In genomic region chr3:164476631-164477030, GRCh38 we compare ENCODE assay signal across 32 cellular contexts.
"Had no signal": no experiment of that assay in that cellular context is flagged by ENCODE, and none has a peak within 500 bp of the region (broad histone marks: within the 10 kb centered on the region; RNA-seq: fewer than 3 reads in every experiment).

No MANE protein-coding gene starts in this region.

- H3K4me1 ChIP-seq: breast epithelium, colonic mucosa, esophagus muscularis mucosa, gastroesophageal sphincter had no signal

- H3K4me1 Mint-ChIP-seq: activated CD4-positive, alpha-beta memory T cell treated with anti-CD3 and anti-CD28 coated beads, Interleukin-2, amount 10 ng/mL, durations not matched to agents 7 days and 5 days; activated CD4-positive, alpha-beta T cell treated with anti-CD3 and anti-CD28 coated beads for 36 hours; activated CD4-positive, alpha-beta T cell treated with anti-CD3 and anti-CD28 coated beads, Interleukin-2, amount 10 ng/mL, durations not matched to agents 7 days and 5 days; activated T-helper 17 cell treated with anti-CD3 and anti-CD28 coated beads, Interleukin-2, amount 50 U/mL, for 72 hours; brain; endodermal cell; T-helper 17 cell had no signal

- H3K36me3 ChIP-seq: breast epithelium, cardiac muscle cell, colonic mucosa, esophagus muscularis mucosa, gastroesophageal sphincter had no signal

- H3K27ac Mint-ChIP-seq: activated CD4-positive, alpha-beta memory T cell treated with anti-CD3 and anti-CD28 coated beads, Interleukin-2, amount 10 ng/mL, durations not matched to agents 7 days and 5 days; activated CD4-positive, alpha-beta T cell treated with anti-CD3 and anti-CD28 coated beads for 36 hours; activated CD4-positive, alpha-beta T cell treated with anti-CD3 and anti-CD28 coated beads, Interleukin-2, amount 10 ng/mL, durations not matched to agents 7 days and 5 days; activated naive CD8-positive, alpha-beta T cell; activated T-helper 17 cell treated with anti-CD3 and anti-CD28 coated beads, Interleukin-2, amount 50 U/mL, for 72 hours; brain; endodermal cell; T-helper 17 cell; T-helper 2 cell treated with Interferon-gamma antibody and Interleukin-4, amounts not matched to agents 5 μg/mL and 100 μg/mL, for 36 hours had no signal

- H3K27me3 Mint-ChIP-seq: activated CD4-positive, alpha-beta memory T cell treated with anti-CD3 and anti-CD28 coated beads, Interleukin-2, amount 10 ng/mL, durations not matched to agents 7 days and 5 days; activated CD4-positive, alpha-beta T cell treated with anti-CD3 and anti-CD28 coated beads for 36 hours; activated CD4-positive, alpha-beta T cell treated with anti-CD3 and anti-CD28 coated beads, Interleukin-2, amount 10 ng/mL, durations not matched to agents 7 days and 5 days; activated naive CD8-positive, alpha-beta T cell; activated T-helper 17 cell treated with anti-CD3 and anti-CD28 coated beads, Interleukin-2, amount 50 U/mL, for 72 hours; brain; T-helper 17 cell had no signal

- H3K27ac ChIP-seq: breast epithelium, cardiac muscle cell, colonic mucosa, esophagus muscularis mucosa, gastroesophageal sphincter had no signal

- H3K4me3 ChIP-seq: breast epithelium, cardiac muscle cell, colonic mucosa, esophagus muscularis mucosa, gastroesophageal sphincter had no signal

- H3K9me3 Mint-ChIP-seq: activated CD4-positive, alpha-beta memory T cell treated with anti-CD3 and anti-CD28 coated beads, Interleukin-2, amount 10 ng/mL, durations not matched to agents 7 days and 5 days had no signal

- H3K36me3 Mint-ChIP-seq: activated naive CD8-positive, alpha-beta T cell; brain had no signal

- H3K27me3 ChIP-seq: breast epithelium, cardiac muscle cell, colonic mucosa, esophagus muscularis mucosa, gastroesophageal sphincter had no signal

- H3K9me3 ChIP-seq: breast epithelium, colonic mucosa, esophagus muscularis mucosa, gastroesophageal sphincter had no signal

- DNase-seq: activated CD4-positive, alpha-beta memory T cell treated with anti-CD3 and anti-CD28 coated beads, Interleukin-2, amount 10 ng/mL, durations not matched to agents 7 days and 5 days; activated CD4-positive, alpha-beta T cell treated with anti-CD3 and anti-CD28 coated beads for 36 hours; activated CD4-positive, alpha-beta T cell treated with anti-CD3 and anti-CD28 coated beads, Interleukin-2, amount 10 ng/mL, durations not matched to agents 7 days and 5 days; activated CD4-positive, alpha-beta T cell treated with anti-CD3 and anti-CD28 coated beads, Interleukin-2, amount 50 U/mL, for 4 hours; activated CD4-positive, CD25-positive, alpha-beta regulatory T cell; activated CD4-positive, CD25-positive, alpha-beta regulatory T cell treated with anti-CD3 and anti-CD28 coated beads, Interleukin-2, amount 50 U/mL, for 72 hours; activated CD8-positive, alpha-beta memory T cell treated with anti-CD3 and anti-CD28 coated beads, Interleukin-2, amount 50 U/mL, for 48 hours; activated effector memory CD4-positive, alpha-beta T cell treated with Interleukin-2 at 50 U/mL for 16 hours; activated gamma-delta T cell treated with Interleukin-2 at 50 U/mL for 16 hours; activated naive CD4-positive, alpha-beta T cell treated with anti-CD3 and anti-CD28 coated beads, Interleukin-2, amount 50 U/mL, for 16 hours; activated naive CD4-positive, alpha-beta T cell treated with Interleukin-2 at 50 U/mL for 16 hours; activated T-cell treated with anti-CD3 and anti-CD28 coated beads, Interleukin-2, amount 50 U/mL, for 4 hours; amygdala; central memory CD4-positive, alpha-beta T cell; cerebellar nuclear complex; colonic mucosa; effector memory CD4-positive, alpha-beta T cell; endodermal cell; erythroblast; foreskin melanocyte; head of caudate nucleus; hippocampal formation; T-helper 17 cell; T1000 had no signal

- H3K4me3 Mint-ChIP-seq: activated CD4-positive, alpha-beta memory T cell treated with anti-CD3 and anti-CD28 coated beads, Interleukin-2, amount 10 ng/mL, durations not matched to agents 7 days and 5 days; activated CD4-positive, alpha-beta T cell treated with anti-CD3 and anti-CD28 coated beads for 36 hours; activated CD4-positive, alpha-beta T cell treated with anti-CD3 and anti-CD28 coated beads, Interleukin-2, amount 10 ng/mL, durations not matched to agents 7 days and 5 days; activated naive CD8-positive, alpha-beta T cell; activated T-cell treated with anti-CD3 and anti-CD28 coated beads, Interleukin-2, amount 50 U/mL, for 4 hours; activated T-helper 17 cell treated with anti-CD3 and anti-CD28 coated beads, Interleukin-2, amount 50 U/mL, for 72 hours; brain; endodermal cell; T-helper 17 cell; T-helper 2 cell treated with Interferon-gamma antibody and Interleukin-4, amounts not matched to agents 5 μg/mL and 100 μg/mL, for 36 hours had no signal
